10 cellular contexts compared by ENCODE assay signal in genomic region chr11:114073506-114074381, GRCh38. TPM values are rescaled to one million over a fixed set of nuclear protein-coding genes. Genes with fewer than 3 reads are reported as not detected.
DNase-seq lines count a peak whose midpoint lies in the region; ATAC-seq and TF ChIP-seq lines count a peak whose summit lies in the region.
"Had no signal": no experiment of that assay in that cellular context is flagged by ENCODE, and none has a peak within 500 bp of the region (broad histone marks: within the 10 kb centered on the region; RNA-seq: fewer than 3 reads in every experiment).

No MANE protein-coding gene starts in this region.

- no peaks in the 10 kb centered on the region for H3K36me3 ChIP-seq in CD4-positive, alpha-beta memory T cell (ENCODE audit: insufficient read depth, low read length)
- H3K36me3 ChIP-seq in adrenal gland (replicated peaks in 1 of 2) = peaks cover 0 to 41% of the 10 kb centered on the region in 2 donors

- no peak overlapping the region for H3K4me3 ChIP-seq in CD4-positive, alpha-beta memory T cell (ENCODE audit: low read length in 2 of 2)
- no peak overlapping the region for H3K4me3 ChIP-seq in adrenal gland

- peak overlapping the region; percentile 87 to 93 (median 91) for H3K27ac Mint-ChIP-seq in CD4-positive, alpha-beta memory T cell
- H3K27ac Mint-ChIP-seq: HFFc6 had no signal

- no peaks in the 10 kb centered on the region for H3K27me3 ChIP-seq in CD4-positive, alpha-beta memory T cell (ENCODE audit: insufficient read depth, low read length)
- no peaks in the 10 kb centered on the region for H3K27me3 ChIP-seq in adrenal gland

- WGBS in adrenal gland, 4 donors = 73 to 81% (median 78%) methylated on average over 15 to 16 of the region's 16 CpGs

- no peak for TF ChIP-seq CTCF in adrenal gland (IDR thresholded peaks at IDR 0.05)

- H3K27me3 Mint-ChIP-seq in CD4-positive, alpha-beta memory T cell = no peaks in the 10 kb centered on the region

- peak in 4 of 5 donors; percentile 43 to 67 (median 57) for DNase-seq in CD4-positive, alpha-beta memory T cell
- DNase-seq in NCI-H524 (lab: John Stamatoyannopoulos, UW) (peak; percentile 77 to 86), adrenal gland (no peak), posterior vena cava (ENCODE audit: low spot score) (peak; percentile 74), left lobe of liver (ENCODE audit: low spot score) (no peak), NCI-H146 (lab: John Stamatoyannopoulos, UW) (no peak), C1 segment of cervical spinal cord (lab: John Stamatoyannopoulos, UW) (no peak)
- DNase-seq: HFFc6, SHP77 had no signal

- peaks cover 49% of the 10 kb centered on the region for H3K4me1 ChIP-seq in CD4-positive, alpha-beta memory T cell (ENCODE audit: insufficient read depth, low read length)
- H3K4me1 ChIP-seq in adrenal gland (replicated peaks in 1 of 2) = peaks cover 76 to 94% of the 10 kb centered on the region in 2 donors

- peak overlapping the region; percentile 1 to 81 (median 45) for H3K4me3 Mint-ChIP-seq in CD4-positive, alpha-beta memory T cell
- H3K4me3 Mint-ChIP-seq: HFFc6 had no signal

- POLR2A ChIA-PET in CD4-positive, alpha-beta memory T cell (lab: Charles Lee; ENCODE audit: partially characterized antibody) = interaction anchor here (1.2 to 1.6 kb wide), 4 partner anchors 8 to 13 kb away, joined by 3 to 6 read pairs (median 4); partner anchors contain the start of gene ZBTB16

- CTCF ChIA-PET in CD4-positive, alpha-beta memory T cell (lab: Charles Lee; ENCODE audit: partially characterized antibody) = interaction anchor here (0.7 to 1.6 kb wide), 6 partner anchors 8 to 186 kb away, joined by 3 to 7 read pairs (median 4); partner anchors contain the start of gene ZBTB16

- intact Hi-C loops in CD4-positive, alpha-beta memory T cell (cut with micrococcal nuclease) = no loop called here
- intact Hi-C loops in adrenal gland (cut with DNase I) (no loop called here), posterior vena cava (cut with DNase I) (loop anchor here in 1 of 2 donors (2.0 kb wide), 1 partner anchor 13 kb away; no protein-coding TSS in a partner anchor)

- no peak for TF ChIP-seq POLR2A in adrenal gland (IDR thresholded peaks at IDR 0.05)

- H3K9me3 Mint-ChIP-seq in CD4-positive, alpha-beta memory T cell = peaks cover 0 to 6% (median 0%) of the 10 kb centered on the region in 8 donors
- H3K9me3 Mint-ChIP-seq: HFFc6 had no signal

- H3K9me3 ChIP-seq in CD4-positive, alpha-beta memory T cell (ENCODE audit: control insufficient read depth in 1 of 2, low read length in 2 of 2) = no peaks in the 10 kb centered on the region
- no peaks in the 10 kb centered on the region for H3K9me3 ChIP-seq in adrenal gland (replicated peaks in 1 of 3)

- ATAC-seq in left lobe of liver (no peak), GM19395 (IDR thresholded peaks at IDR 0.05; ENCODE audit: unreplicated experiment) (no peak)

- H3K27ac ChIP-seq in CD4-positive, alpha-beta memory T cell (ENCODE audit: low read depth, low read length) = peak overlapping the region; percentile 43
- peak overlapping the region in 3 of 5 donors; percentile 20 to 74 (median 49) for H3K27ac ChIP-seq in adrenal gland

- no peaks in the 10 kb centered on the region for H3K36me3 Mint-ChIP-seq in CD4-positive, alpha-beta memory T cell

- peaks cover 42 to 66% (median 53%) of the 10 kb centered on the region in 4 donors for H3K4me1 Mint-ChIP-seq in CD4-positive, alpha-beta memory T cell

RNA-seq across cellular contexts. Expression of gene ZBTB16, which starts 14.2 kb away (rescaled TPM):
- 1 to 10 TPM; 5.6 to 8.2 TPM for total RNA-seq in CD4-positive, alpha-beta memory T cell
- 10 to 100 TPM in 1 of 2 donors, 1 to 10 TPM in 1; 9.0 to 28.4 TPM for polyA plus RNA-seq in CD4-positive, alpha-beta memory T cell
- total RNA-seq in adrenal gland (100 to 1,000 TPM in 1 of 8 donors, 10 to 100 TPM in 7; 25.3 to 119 (median 68.6) TPM), posterior vena cava (100 to 1,000 TPM; 188 to 208 TPM), left lobe of liver (160 TPM)
- polyA plus RNA-seq in adrenal gland = 10 to 100 TPM; 16.0 to 36.0 (median 16.0) TPM
- total RNA-seq: HFFc6 had no signal

Comparison
In these comparisons a context has a peak if more than half of its experiments do, and no peak if none do; other contexts are left out.
1. DNase-seq: peak in CD4-positive, alpha-beta memory T cell (4 of 5), NCI-H524 (2 of 2) and posterior vena cava (single experiment); none in adrenal gland (0 of 7), left lobe of liver (single experiment), NCI-H146 (single experiment) and C1 segment of cervical spinal cord (0 of 14).